30 cellular contexts compared by ENCODE assay signal in genomic region chr13:73248154-73248553, GRCh38.
"Had no signal": no experiment of that assay in that cellular context is flagged by ENCODE, and none has a peak within 500 bp of the region (broad histone marks: within the 10 kb centered on the region; RNA-seq: fewer than 3 reads in every experiment).

No MANE protein-coding gene starts in this region.

- DNase-seq: activated CD4-positive, alpha-beta T cell treated with anti-CD3 and anti-CD28 coated beads for 48 hours; activated CD4-positive, alpha-beta T cell treated with anti-CD3 and anti-CD28 coated beads, Interleukin-2, amount 50 U/mL, for 1 hour; activated CD4-positive, alpha-beta T cell treated with anti-CD3 and anti-CD28 coated beads, Interleukin-2, amount 50 U/mL, for 48 hours; activated CD8-positive, alpha-beta memory T cell treated with anti-CD3 and anti-CD28 coated beads for 24 hours; activated CD8-positive, alpha-beta T cell treated with anti-CD3 and anti-CD28 coated beads for 36 hours; activated effector memory CD4-positive, alpha-beta T cell treated with Interleukin-2 at 50 U/mL for 16 hours; activated gamma-delta T cell treated with Interleukin-2 at 50 U/mL for 16 hours; activated naive CD4-positive, alpha-beta T cell treated with anti-CD3 and anti-CD28 coated beads, Interleukin-2, amount 50 U/mL, for 16 hours; activated naive CD4-positive, alpha-beta T cell treated with Interleukin-2 at 50 U/mL for 16 hours; activated T-cell treated with anti-CD3 and anti-CD28 coated beads, Interleukin-2, amount 50 U/mL, for 4 hours; amniotic stem cell; anterior cingulate cortex; brain microvascular endothelial cell; dorsolateral prefrontal cortex; effector memory CD8-positive, alpha-beta T cell; erythroblast; gastrocnemius medialis; glutamatergic neuron; heart left ventricle; T-helper 2 cell had no signal

- H3K36me3 Mint-ChIP-seq: activated naive CD8-positive, alpha-beta T cell; WTC11 had no signal

- H3K27ac Mint-ChIP-seq: activated CD8-positive, alpha-beta T cell treated with anti-CD3 and anti-CD28 coated beads for 36 hours; activated naive CD8-positive, alpha-beta T cell; activated T-helper 17 cell treated with anti-CD3 and anti-CD28 coated beads, Interleukin-2, amount 50 U/mL, for 72 hours; dendritic cell treated with granulocyte-macrophage colony-stimulating factor and Interleukin-4, amounts not matched to agents 40 ng/mL and 50 ng/mL, for 4 days; effector memory CD8-positive, alpha-beta T cell had no signal

- H3K27me3 Mint-ChIP-seq: activated CD8-positive, alpha-beta T cell treated with anti-CD3 and anti-CD28 coated beads for 36 hours; activated naive CD8-positive, alpha-beta T cell; dendritic cell treated with granulocyte-macrophage colony-stimulating factor and Interleukin-4, amounts not matched to agents 40 ng/mL and 50 ng/mL, for 4 days; effector memory CD8-positive, alpha-beta T cell had no signal

- H3K4me3 ChIP-seq: coronary artery, dorsolateral prefrontal cortex, esophagus muscularis mucosa, gastrocnemius medialis, heart left ventricle had no signal

- H3K27me3 ChIP-seq: brain microvascular endothelial cell, dorsolateral prefrontal cortex, esophagus muscularis mucosa, foreskin keratinocyte, gastrocnemius medialis, heart left ventricle had no signal

- H3K4me1 Mint-ChIP-seq: activated T-helper 17 cell treated with anti-CD3 and anti-CD28 coated beads, Interleukin-2, amount 50 U/mL, for 72 hours; central memory CD8-positive, alpha-beta T cell had no signal

- H3K9me3 ChIP-seq: esophagus muscularis mucosa, gastrocnemius medialis, heart left ventricle had no signal

- ATAC-seq: activated CD4-positive, CD25-positive, alpha-beta regulatory T cell treated with anti-CD3 and anti-CD28 coated beads, Interleukin-2, amount 50 U/mL, for 24 hours; activated CD8-positive, alpha-beta T cell treated with anti-CD3 and anti-CD28 coated beads for 36 hours; activated T-cell treated with anti-CD3 and anti-CD28 coated beads, Interleukin-2, amount 50 U/mL, for 4 hours; activated T-helper 17 cell treated with anti-CD3 and anti-CD28 coated beads, Interleukin-2, amount 50 U/mL, for 72 hours; effector memory CD8-positive, alpha-beta T cell; gastrocnemius medialis had no signal

- H3K36me3 ChIP-seq: brain microvascular endothelial cell, esophagus muscularis mucosa, gastrocnemius medialis, heart left ventricle had no signal

- H3K4me3 Mint-ChIP-seq: activated CD8-positive, alpha-beta T cell treated with anti-CD3 and anti-CD28 coated beads for 36 hours; activated naive CD8-positive, alpha-beta T cell; activated T-cell treated with anti-CD3 and anti-CD28 coated beads, Interleukin-2, amount 50 U/mL, for 4 hours; activated T-helper 17 cell treated with anti-CD3 and anti-CD28 coated beads, Interleukin-2, amount 50 U/mL, for 72 hours; central memory CD8-positive, alpha-beta T cell; dendritic cell treated with granulocyte-macrophage colony-stimulating factor and Interleukin-4, amounts not matched to agents 40 ng/mL and 50 ng/mL, for 4 days; effector memory CD8-positive, alpha-beta T cell; WTC11 had no signal

- H3K27ac ChIP-seq: brain microvascular endothelial cell, coronary artery, dorsolateral prefrontal cortex, esophagus muscularis mucosa, gastrocnemius medialis, heart left ventricle, VCaP had no signal

- H3K9me3 Mint-ChIP-seq: activated CD8-positive, alpha-beta T cell treated with anti-CD3 and anti-CD28 coated beads for 36 hours; activated T-cell treated with anti-CD3 and anti-CD28 coated beads, Interleukin-2, amount 50 U/mL, for 4 hours; activated T-helper 17 cell treated with anti-CD3 and anti-CD28 coated beads, Interleukin-2, amount 50 U/mL, for 72 hours; central memory CD8-positive, alpha-beta T cell; effector memory CD8-positive, alpha-beta T cell had no signal

- H3K4me1 ChIP-seq: gastrocnemius medialis, heart left ventricle had no signal
